Comparison of ENCODE assay signal across 10 cellular contexts in genomic region chr6:149965191-149966020, GRCh38. TPM values are rescaled to one million over a fixed set of nuclear protein-coding genes. Genes with fewer than 3 reads are reported as not detected.
A peak's percentile ranks its signal among the peaks of the same experiment; 100 is the strongest.
DNase-seq lines count a peak whose midpoint lies in the region; ATAC-seq and TF ChIP-seq lines count a peak whose summit lies in the region.
"Had no signal": no experiment of that assay in that cellular context is flagged by ENCODE, and none has a peak within 500 bp of the region (broad histone marks: within the 10 kb centered on the region; RNA-seq: fewer than 3 reads in every experiment).

No MANE protein-coding gene starts in this region.

- no peak overlapping the region for H3K27ac ChIP-seq in CD4-positive, alpha-beta T cell (ENCODE audit: low read depth, low read length)
- H3K27ac ChIP-seq in SK-N-MC: no peak overlapping the region
- H3K27ac ChIP-seq in neuronal stem cell (replicated peaks; ENCODE audit: low read length): no peak overlapping the region

- peak overlapping the region; percentile 86 for H3K4me3 ChIP-seq in SK-N-MC
- H3K4me3 ChIP-seq in neuronal stem cell (ENCODE audit: low read length in 2 of 2): peak overlapping the region; percentile 50 to 83

- H3K18ac ChIP-seq in neuronal stem cell (ENCODE audit: low read length): peak overlapping the region; percentile 92

- no peaks in the 10 kb centered on the region for H3K9me3 Mint-ChIP-seq in CD4-positive, alpha-beta T cell
- H3K9me3 Mint-ChIP-seq in effector memory CD8-positive, alpha-beta T cell: no peaks in the 10 kb centered on the region

- H4K8ac ChIP-seq in neuronal stem cell (ENCODE audit: low read depth, low read length): no peak overlapping the region

- no peak overlapping the region for H2BK5ac ChIP-seq in neuronal stem cell (ENCODE audit: low read length)

- no peak overlapping the region for H4K91ac ChIP-seq in neuronal stem cell (ENCODE audit: low read depth, low read length, poor library complexity)

- H3K27me3 ChIP-seq in CD4-positive, alpha-beta T cell (ENCODE audit: control insufficient read depth, insufficient read depth, low read length): peaks cover 51% of the 10 kb centered on the region
- H3K27me3 ChIP-seq in neuronal stem cell (ENCODE audit: control insufficient read depth in 3 of 3, insufficient read depth in 3 of 3, low read depth in 1 of 3, low read length in 3 of 3): peaks cover 15 to 96% (median 61%) of the 10 kb centered on the region in 3 experiments

- TF ChIP-seq CTCF in CD4-positive, alpha-beta T cell (IDR thresholded peaks at IDR 0.05): no peak
- no peak for TF ChIP-seq CTCF in omental fat pad (IDR thresholded peaks at IDR 0.05)

- H3K36me3 Mint-ChIP-seq in CD4-positive, alpha-beta T cell (ENCODE audit: low read depth): no peaks in the 10 kb centered on the region
- H3K36me3 Mint-ChIP-seq in effector memory CD8-positive, alpha-beta T cell (ENCODE audit: insufficient read depth): peaks cover 15% of the 10 kb centered on the region

- peak in 4 of 10 experiments; percentile 13 to 48 (median 19) for DNase-seq in CD4-positive, alpha-beta T cell
- DNase-seq in SK-N-MC (ENCODE audit: low read depth, low spot score): no peak
- DNase-seq in effector memory CD8-positive, alpha-beta T cell: peak in 1 of 3 experiments; percentile 35
- DNase-seq in neuronal stem cell (ENCODE audit: low spot score): no peak
- no peak for DNase-seq in NCI-H2107 (lab: John Stamatoyannopoulos, UW)
- no peak for DNase-seq in omental fat pad (ENCODE audit: low spot score)
- DNase-seq in GF-D8 (lab: John Stamatoyannopoulos, UW): no peak

- peak overlapping the region; percentile 95 for H3K4me3 Mint-ChIP-seq in CD4-positive, alpha-beta T cell
- peak overlapping the region; percentile 86 to 92 for H3K4me3 Mint-ChIP-seq in effector memory CD8-positive, alpha-beta T cell

- no CpG with 5 or more reads among the region's 38 CpGs for WGBS in neuronal stem cell (ENCODE audit: extremely low coverage in 2 of 2, insufficient read length in 2 of 2, insufficient replicate concordance in 1 of 2), 2 donors

- H2BK120ac ChIP-seq in neuronal stem cell (ENCODE audit: low read depth, low read length): no peak overlapping the region

- no peak overlapping the region for H3K23ac ChIP-seq in neuronal stem cell (ENCODE audit: low read depth, low read length, poor library complexity)

- H3K27me3 Mint-ChIP-seq in CD4-positive, alpha-beta T cell: peaks cover 97% of the 10 kb centered on the region
- peaks cover 87 to 96% of the 10 kb centered on the region in 2 donors for H3K27me3 Mint-ChIP-seq in effector memory CD8-positive, alpha-beta T cell

- H3K4me1 ChIP-seq in neuronal stem cell (ENCODE audit: control insufficient read depth in 2 of 2, insufficient read depth in 1 of 2, low read depth in 1 of 2, low read length in 2 of 2): peaks cover 8 to 10% of the 10 kb centered on the region in 2 donors

- H3K36me3 ChIP-seq in SK-N-MC (ENCODE audit: insufficient read depth, low read length) (no peaks in the 10 kb centered on the region), neuronal stem cell (replicated peaks in 1 of 2; ENCODE audit: control insufficient read depth in 2 of 2, insufficient read depth in 2 of 2, low read length in 2 of 2) (no peaks in the 10 kb centered on the region)

- no peak overlapping the region for H3K4ac ChIP-seq in neuronal stem cell (ENCODE audit: low read length)

- no peak overlapping the region for H2BK12ac ChIP-seq in neuronal stem cell (ENCODE audit: low read length)

- H2AK5ac ChIP-seq in neuronal stem cell (ENCODE audit: low read depth, low read length): no peak overlapping the region

- POLR2A ChIA-PET in CD4-positive, alpha-beta T cell (lab: Charles Lee): interaction anchor here (0.9 kb wide), 1 partner anchor 26 kb away, joined by 5 read pairs; no protein-coding TSS in a partner anchor

- H3K14ac ChIP-seq in neuronal stem cell (ENCODE audit: low read length): no peak overlapping the region

- peak overlapping the region; percentile 96 for H2AFZ ChIP-seq in neuronal stem cell (ENCODE audit: low read length)

- no peak overlapping the region for H2BK15ac ChIP-seq in neuronal stem cell (ENCODE audit: low read length)

- CTCF ChIA-PET in CD4-positive, alpha-beta T cell (lab: Charles Lee): no interaction called here

- H3K79me1 ChIP-seq in neuronal stem cell (ENCODE audit: low read depth, low read length): no peaks in the 10 kb centered on the region

- H3K9ac ChIP-seq in SK-N-MC (ENCODE audit: insufficient read length): no peak overlapping the region
- peak overlapping the region; percentile 79 for H3K9ac ChIP-seq in neuronal stem cell (ENCODE audit: low read depth, low read length, poor library complexity)

- intact Hi-C loops in CD4-positive, alpha-beta T cell (cut with DNase I, micrococcal nuclease): no loop called here

- H3K4me2 ChIP-seq in neuronal stem cell (ENCODE audit: insufficient read depth, low read length, poor library complexity, severe bottlenecking): peak overlapping the region; percentile 90

- no peak for ATAC-seq in CD4-positive, alpha-beta T cell (ENCODE audit: poor library complexity)
- no peak for ATAC-seq in effector memory CD8-positive, alpha-beta T cell (replicated peaks)
- ATAC-seq in GM19455 (IDR thresholded peaks at IDR 0.05; ENCODE audit: unreplicated experiment) (no peak), omental fat pad (ENCODE audit: low FRiP score) (no peak)

- H3K9me3 ChIP-seq in CD4-positive, alpha-beta T cell (ENCODE audit: control insufficient read depth, low read length): no peaks in the 10 kb centered on the region
- H3K9me3 ChIP-seq in SK-N-MC (ENCODE audit: low read depth, low read length) (no peaks in the 10 kb centered on the region), neuronal stem cell (replicated peaks in 1 of 2; ENCODE audit: control insufficient read depth in 2 of 2, insufficient read depth in 1 of 2, low read depth in 1 of 2, low read length in 2 of 2) (no peaks in the 10 kb centered on the region)

- peak overlapping the region; percentile 55 for H3K27ac Mint-ChIP-seq in CD4-positive, alpha-beta T cell
- H3K27ac Mint-ChIP-seq in effector memory CD8-positive, alpha-beta T cell: peak overlapping the region; percentile 81

- peaks cover 28% of the 10 kb centered on the region for H3K4me1 Mint-ChIP-seq in CD4-positive, alpha-beta T cell (ENCODE audit: low read depth)
- H3K4me1 Mint-ChIP-seq in effector memory CD8-positive, alpha-beta T cell (ENCODE audit: low read depth in 2 of 2): peaks cover 27 to 30% of the 10 kb centered on the region in 2 donors

RNA-seq across cellular contexts. Expression of gene ULBP1, which starts 1.7 kb away (rescaled TPM):
- under 1 TPM; 0.08 to 0.14 TPM for total RNA-seq in CD4-positive, alpha-beta T cell
- 2.0 TPM for polyA plus RNA-seq in neuronal stem cell (2013, experiment 1 of 2)
- 2.1 TPM for polyA plus RNA-seq in neuronal stem cell (2013, experiment 2 of 2)
- total RNA-seq in omental fat pad: under 1 TPM in 2 of 4 donors, not detected in 2; 0.25 to 0.37 TPM
- total RNA-seq: SK-MEL-5 had no signal

RNA-seq across cellular contexts. Expression of gene ULBP2, which starts 23.6 kb away (rescaled TPM):
- 1 to 10 TPM; 1.8 to 1.9 TPM for total RNA-seq in CD4-positive, alpha-beta T cell
- not detected for polyA plus RNA-seq in neuronal stem cell (2013, experiment 1 of 2)
- polyA plus RNA-seq in neuronal stem cell (2013, experiment 2 of 2): 0.03 TPM
- 1 to 10 TPM in 3 of 4 donors, not detected in 1; 1.1 to 2.5 (median 1.2) TPM for total RNA-seq in omental fat pad

RNA-seq across cellular contexts. Expression of gene RAET1G, which starts 42.5 kb away (rescaled TPM):
- total RNA-seq in CD4-positive, alpha-beta T cell: not detected
- 0.04 TPM for polyA plus RNA-seq in neuronal stem cell (2013, experiment 1 of 2)
- not detected for polyA plus RNA-seq in neuronal stem cell (2013, experiment 2 of 2)
- total RNA-seq in omental fat pad: 10 to 100 TPM in 2 of 4 donors, 1 to 10 TPM in 1, not detected in 1; 3.6 to 19.5 (median 10.8) TPM
- total RNA-seq: mononuclear cell, SK-MEL-5 had no signal

RNA-seq across cellular contexts. Expression of gene RAET1L, which starts 59.9 kb away (rescaled TPM):
- total RNA-seq in CD4-positive, alpha-beta T cell: not detected
- polyA plus RNA-seq in neuronal stem cell (2013, experiment 1 of 2): not detected
- polyA plus RNA-seq in neuronal stem cell (2013, experiment 2 of 2): not detected
- not detected for total RNA-seq in omental fat pad
- total RNA-seq: SK-MEL-5 had no signal
